In genomic region chr15:63056843-63057242, GRCh38 we compare ENCODE assay signal across 15 cellular contexts. TPM values are rescaled to one million over a fixed set of nuclear protein-coding genes. Genes with fewer than 3 reads are reported as not detected.
DNase-seq lines count a peak whose midpoint lies in the region; ATAC-seq, FAIRE-seq and TF ChIP-seq lines count a peak whose summit lies in the region.
"Had no signal": no experiment of that assay in that cellular context is flagged by ENCODE, and none has a peak within 500 bp of the region (broad histone marks: within the 10 kb centered on the region; RNA-seq: fewer than 3 reads in every experiment).

No MANE protein-coding gene starts in this region.

- H3K27ac Mint-ChIP-seq in type B pancreatic cell, result no peak overlapping the region

- CTCF ChIA-PET in A549 (lab: Yijun Ruan, JAX), result interaction anchor here (0.6 to 50.6 kb wide), 4 partner anchors 9 to 274 kb away, joined by 3 to 1136 read pairs (median 28); no protein-coding TSS in a partner anchor

- TF ChIP-seq CTCF in A549 (IDR thresholded peaks at IDR 0.05) (no peak), dorsolateral prefrontal cortex (IDR thresholded peaks at IDR 0.05 in 54 of 56, conservative IDR thresholded peaks at IDR 0.05 in 2 of 56; ENCODE audit: low read depth in 1 of 56, partially characterized antibody in 56 of 56) (peak in 4 of 56 donors; percentile 3 to 29 (median 18)), type B pancreatic cell (conservative IDR thresholded peaks at IDR 0.05) (no peak), suprapubic skin (IDR thresholded peaks at IDR 0.05) (no peak)

- POLR2A ChIA-PET in A549 (lab: Yijun Ruan, JAX), result interaction anchor here (1.2 kb wide), 1 partner anchor 12 kb away, joined by 3 read pairs; no protein-coding TSS in a partner anchor

- peak in 1 of 2 experiments; percentile 1; a peak in 1 of 6 replicates for ATAC-seq in A549
- ATAC-seq: HCT116 had no signal

- TF ChIP-seq POLR2A in A549 (IDR thresholded peaks at IDR 0.05; ENCODE audit: low read length), result no peak
- no peak for TF ChIP-seq POLR2A in suprapubic skin (IDR thresholded peaks at IDR 0.05)

- H3K36me3 ChIP-seq in suprapubic skin, result peaks cover 53% of the 10 kb centered on the region

- H3K4me1 ChIP-seq in A549, result peaks cover 98% of the 10 kb centered on the region
- H3K4me1 ChIP-seq in suprapubic skin, result peaks cover 37% of the 10 kb centered on the region

- peak overlapping the region; percentile 11 to 97; a peak in 5 of 6 replicates for H3K27ac ChIP-seq in A549
- H3K27ac ChIP-seq in dorsolateral prefrontal cortex, result peak overlapping the region in 38 of 59 donors; percentile 5 to 95 (median 42)
- H3K27ac ChIP-seq in suprapubic skin, result no peak overlapping the region
- H3K27ac ChIP-seq: vagina had no signal

- H3K27me3 Mint-ChIP-seq in type B pancreatic cell, result no peaks in the 10 kb centered on the region
- H3K27me3 Mint-ChIP-seq: central memory CD8-positive, alpha-beta T cell had no signal

- H3K9me3 Mint-ChIP-seq in type B pancreatic cell, result no peaks in the 10 kb centered on the region
- H3K9me3 Mint-ChIP-seq: central memory CD8-positive, alpha-beta T cell; natural killer cell had no signal

- no peak for FAIRE-seq in A549 (lab: Jason Lieb, UNC)

- peaks cover 43% of the 10 kb centered on the region for H3K4me1 Mint-ChIP-seq in type B pancreatic cell (ENCODE audit: unreplicated experiment)

- H3K4me2 ChIP-seq in A549, result no peak overlapping the region

- H3K27me3 ChIP-seq in dorsolateral prefrontal cortex (no peaks in the 10 kb centered on the region), suprapubic skin (no peaks in the 10 kb centered on the region)
- H3K27me3 ChIP-seq: vagina had no signal

- H3K4me3 ChIP-seq in A549, result no peak overlapping the region
- peak overlapping the region in 1 of 59 donors; percentile 11 for H3K4me3 ChIP-seq in dorsolateral prefrontal cortex
- no peak overlapping the region for H3K4me3 ChIP-seq in suprapubic skin
- H3K4me3 ChIP-seq: vagina had no signal

- H3K9me3 ChIP-seq in A549 (no peaks in the 10 kb centered on the region), suprapubic skin (no peaks in the 10 kb centered on the region)
- H3K9me3 ChIP-seq: vagina had no signal

- no peak for DNase-seq in A549 (ENCODE audit: low read depth in 1 of 2, low spot score in 1 of 2)
- DNase-seq in NCI-H2171 treated with DMSO at 0.1 percent for 48 hours (lab: John Stamatoyannopoulos, UW), result peak; percentile 94
- peak in 9 of 10 donors; percentile 50 to 87 (median 65) for DNase-seq in dorsolateral prefrontal cortex
- peak; percentile 51 for DNase-seq in myocyte (ENCODE audit: low read depth)
- DNase-seq in type B pancreatic cell (ENCODE audit: extremely low spot score, unreplicated experiment), result no peak
- no peak for DNase-seq in T-helper 2 cell
- DNase-seq in suprapubic skin (ENCODE audit: low spot score in 2 of 2), result no peak
- no peak for DNase-seq in medulla oblongata (ENCODE audit: extremely low spot score)
- DNase-seq: activated CD4-positive, alpha-beta T cell treated with anti-CD3 and anti-CD28 coated beads for 48 hours; activated gamma-delta T cell; DND-41; natural killer cell had no signal

- intact Hi-C loops in dorsolateral prefrontal cortex (cut with DNase I), result no loop called here

- no peak overlapping the region for H3K4me3 Mint-ChIP-seq in type B pancreatic cell
- H3K4me3 Mint-ChIP-seq: central memory CD8-positive, alpha-beta T cell had no signal

- H3K36me3 Mint-ChIP-seq in type B pancreatic cell, result peaks cover 61% of the 10 kb centered on the region

- TF ChIP-seq RAD21 in A549 (conservative IDR thresholded peaks at IDR 0.05 in 1 of 2, IDR thresholded peaks at IDR 0.05 in 1 of 2), result no peak

- TF ChIP-seq EP300 in A549 (IDR thresholded peaks at IDR 0.05) (no peak), suprapubic skin (IDR thresholded peaks at IDR 0.05) (no peak)

- WGBS in A549 (ENCODE audit: missing lambda C conversion rate), result 82% methylated on average over 6 of the region's 6 CpGs
- WGBS in suprapubic skin, result 49% methylated on average over 6 of the region's 6 CpGs

TF ChIP-seq in A549, 52 proteins besides CTCF, POLR2A, EP300 and RAD21:
- no peak for TF ChIP-seq PHF8 (IDR thresholded peaks at IDR 0.05; ENCODE audit: borderline replicate concordance, low read depth)
- TF ChIP-seq MAZ (IDR thresholded peaks at IDR 0.05; ENCODE audit: borderline replicate concordance, low read depth, low read length), result no peak
- TF ChIP-seq TFCP2L1 (CRISPR knock-in tag; IDR thresholded peaks at IDR 0.05), result 0 out of 2 replicates have a peak, but pooled peaks have one; percentile 21
- TF ChIP-seq PBX3 (IDR thresholded peaks at IDR 0.05), result no peak
- TF ChIP-seq BHLHE40 (IDR thresholded peaks at IDR 0.05; ENCODE audit: low read depth, low read length), result no peak
- no peak for TF ChIP-seq HOXB5 (CRISPR knock-in tag; IDR thresholded peaks at IDR 0.05)
TF ChIP-seq in A549: peak in this region for 1.

RNA-seq across cellular contexts. Expression of gene TPM1, which starts 14.3 kb away (rescaled TPM):
- polyA plus RNA-seq in A549 (2011; rRNA removed) (777 and 894 TPM in 2 replicates), A549 (2017; fragmentation: RNase III; extraction: RNeasy Plus Mini Kit Qiagen cat#74134 plus additional on column Dnase treatment) (954 to 1,229 TPM (median 1,043 TPM) in 3 replicates)
- polyA plus RNA-seq in A549 (2012; cell fraction: cytosol; rRNA removed), result 824 and 915 TPM in 2 replicates
- 678 and 876 TPM in 2 replicates for polyA plus RNA-seq in A549 (2012; cell fraction: nucleus; rRNA removed)
- 537 and 670 TPM in 2 replicates for polyA minus RNA-seq in A549 (2011; rRNA and poly(A)+ RNA removed)
- total RNA-seq in dorsolateral prefrontal cortex (100 to 1,000 TPM in 115 of 120 experiments, 10 to 100 TPM in 5; 59.9 to 249 (median 139) TPM), myocyte (4,103 and 4,525 TPM in 2 replicates), type B pancreatic cell (ENCODE audit: low replicate concordance) (343 and 447 TPM in 2 replicates), suprapubic skin (100 to 1,000 TPM in 3 of 4 donors, 10 to 100 TPM in 1; 85.4 to 182 (median 127) TPM)
- 3,640 TPM for polyA plus RNA-seq in myocyte (2012)

Comparison
In these comparisons a context has a peak if more than half of its experiments do, and no peak if none do; other contexts are left out.
1. DNase-seq: peak in NCI-H2171 treated with DMSO at 0.1 percent for 48 hours (single experiment), dorsolateral prefrontal cortex (9 of 10) and myocyte (single experiment); none in A549 (0 of 2), type B pancreatic cell (single experiment), T-helper 2 cell (0 of 5), suprapubic skin (0 of 2) and medulla oblongata (single experiment).